Comparison of ENCODE assay signal across 8 cellular contexts in the genomic region with DNA sequence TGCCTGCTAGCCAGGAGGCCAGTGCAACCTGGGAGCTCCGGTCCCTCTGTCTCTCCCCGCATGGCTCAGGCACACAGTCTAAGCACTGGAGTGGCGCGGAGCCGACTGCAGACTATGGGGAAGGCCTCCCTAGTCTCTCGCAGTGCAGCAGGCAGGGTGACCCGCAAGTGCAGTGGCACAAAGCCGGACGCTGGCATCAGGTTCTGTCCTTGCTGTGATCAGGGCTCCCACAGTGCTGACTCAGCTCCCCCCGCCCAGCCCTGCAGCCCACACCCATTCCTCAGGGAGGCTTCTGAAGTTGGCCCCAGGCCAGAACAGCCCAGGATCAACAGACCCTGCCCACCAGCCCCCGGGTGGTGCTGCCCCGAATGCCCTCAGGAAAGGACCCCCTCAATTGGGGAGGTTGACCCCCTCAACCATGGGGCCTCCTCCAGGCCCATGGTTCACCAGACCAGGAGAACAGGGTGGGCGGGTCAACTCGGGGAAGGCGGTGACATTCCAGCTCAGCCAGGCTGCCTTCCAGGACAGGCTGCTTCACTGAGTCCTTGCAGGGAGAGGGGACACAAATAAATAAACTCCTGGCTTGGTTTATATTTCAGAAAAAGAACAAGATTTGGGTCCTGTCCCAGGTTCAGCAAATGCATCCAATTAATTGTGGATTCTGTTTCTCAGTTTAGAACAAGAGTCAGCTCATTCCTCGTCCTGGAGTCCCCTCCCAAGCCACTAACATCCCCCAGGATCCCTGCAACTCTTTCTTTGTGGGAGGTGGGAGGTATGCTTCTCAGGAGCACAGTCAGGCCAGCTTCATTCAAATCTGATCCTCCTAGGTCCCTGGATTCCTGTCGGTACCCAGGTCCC. TPM values are rescaled to one million over a fixed set of nuclear protein-coding genes. Genes with fewer than 3 reads are reported as not detected.
DNase-seq lines count a peak whose midpoint lies in the region; ATAC-seq and TF ChIP-seq lines count a peak whose summit lies in the region.

No MANE protein-coding gene starts in this region.

- peak; percentile 64 for DNase-seq in HuH-7 (ENCODE audit: low spot score)
- DNase-seq in dedifferentiated amniotic fluid mesenchymal stem cell (ENCODE audit: extremely low spot score): peak; percentile 41
- no peak for DNase-seq in lung (ENCODE audit: low spot score)
- DNase-seq in tibial nerve (ENCODE audit: low spot score in 2 of 2): peak; percentile 50 to 66
- DNase-seq in effector CD4-positive, alpha-beta T cell: no peak
- DNase-seq in NCI-H2196 (lab: John Stamatoyannopoulos, UW; ENCODE audit: unreplicated experiment): no peak
- DNase-seq in cerebellum (ENCODE audit: low spot score): no peak

- peak overlapping the region in 1 of 2 donors; percentile 32 for H3K27ac ChIP-seq in lung (ENCODE audit: low read depth in 1 of 2, low read length in 1 of 2)
- H3K27ac ChIP-seq in tibial nerve: peak overlapping the region; percentile 65 to 97 (median 80)

- H3K36me3 ChIP-seq in lung (ENCODE audit: control insufficient read depth in 2 of 2, insufficient read depth in 2 of 2, low read length in 2 of 2) (peaks cover 0 to 2% of the 10 kb centered on the region in 2 donors), tibial nerve (no peaks in the 10 kb centered on the region)

- no peak for TF ChIP-seq CTCF in lung (IDR thresholded peaks at IDR 0.05; ENCODE audit: control extremely low read depth, extremely low read depth)
- no peak for TF ChIP-seq CTCF in tibial nerve (IDR thresholded peaks at IDR 0.05)

- peak in 1 of 2 donors; percentile 70 for TF ChIP-seq EP300 in tibial nerve (IDR thresholded peaks at IDR 0.05)

- H3K27me3 ChIP-seq in lung (ENCODE audit: control insufficient read depth, insufficient read depth) (no peaks in the 10 kb centered on the region), tibial nerve (no peaks in the 10 kb centered on the region)

- ATAC-seq in lung (ENCODE audit: insufficient read depth, low FRiP score) (peak; percentile 44), HG02970 (IDR thresholded peaks at IDR 0.05; ENCODE audit: low FRiP score, unreplicated experiment) (no peak)

- TF ChIP-seq POLR2A in tibial nerve (IDR thresholded peaks at IDR 0.05): peak in 1 of 2 donors; percentile 8

- H3K4me1 ChIP-seq in lung (ENCODE audit: control insufficient read depth in 2 of 2, insufficient read depth in 2 of 2, low read length in 2 of 2) (peaks cover 0 to 19% of the 10 kb centered on the region in 2 donors), tibial nerve (peaks cover 2 to 95% (median 47%) of the 10 kb centered on the region in 4 donors)

- H3K9me3 ChIP-seq in lung (ENCODE audit: control insufficient read depth in 2 of 2, insufficient read depth in 1 of 2, low read length in 1 of 2): no peaks in the 10 kb centered on the region
- no peaks in the 10 kb centered on the region for H3K9me3 ChIP-seq in tibial nerve

- H3K4me3 ChIP-seq in lung: no peak overlapping the region
- no peak overlapping the region for H3K4me3 ChIP-seq in tibial nerve

- 51 to 62% methylated on average over 17 of the region's 17 CpGs for WGBS in lung, 2 donors
- 34 to 50% methylated on average over 12 to 13 of the region's 17 CpGs for WGBS in tibial nerve, 2 donors

RNA-seq across cellular contexts. Expression of a gene that starts 12.2 kb away (rescaled TPM):
- total RNA-seq in lung (10 to 100 TPM; 36.1 to 41.7 TPM), tibial nerve (100 to 1,000 TPM in 2 of 4 donors, 10 to 100 TPM in 2; 95.7 to 146 (median 98.8) TPM), cerebellum (43.7 TPM)
- polyA plus RNA-seq in lung: 10 to 100 TPM; 28.8 to 36.2 TPM

Comparison
In these comparisons a context has a peak if more than half of its experiments do, and no peak if none do; other contexts are left out.
1. DNase-seq: peak in HuH-7 (single experiment), dedifferentiated amniotic fluid mesenchymal stem cell (single experiment) and tibial nerve (2 of 2); none in lung (single experiment), effector CD4-positive, alpha-beta T cell (single experiment), NCI-H2196 (single experiment) and cerebellum (single experiment).